ENCODE assay signal across 37 cellular contexts in genomic region chr11:8309311-8309710, GRCh38. TPM values are rescaled to one million over a fixed set of nuclear protein-coding genes. Genes with fewer than 3 reads are reported as not detected.
"Had no signal": no experiment of that assay in that cellular context is flagged by ENCODE, and none has a peak within 500 bp of the region (broad histone marks: within the 10 kb centered on the region; RNA-seq: fewer than 3 reads in every experiment).

No MANE protein-coding gene starts in this region.

- H3K4me1 Mint-ChIP-seq: activated B cell treated with CpG ODN at 0.5 μM for 24 hours; activated naive CD8-positive, alpha-beta T cell treated with anti-CD3 and anti-CD28 coated beads, Interleukin-2, amount 50 U/mL, for 24 hours had no signal

- H3K9me3 ChIP-seq: adrenal gland, colonic mucosa had no signal

- H3K9me3 Mint-ChIP-seq: activated naive CD8-positive, alpha-beta T cell treated with anti-CD3 and anti-CD28 coated beads, Interleukin-2, amount 50 U/mL, for 24 hours had no signal

- H3K4me1 ChIP-seq: adrenal gland, body of pancreas, colonic mucosa, esophagus squamous epithelium, gastroesophageal sphincter had no signal

- H3K27ac Mint-ChIP-seq: activated B cell treated with CpG ODN at 0.5 μM for 24 hours; activated naive CD8-positive, alpha-beta T cell; activated naive CD8-positive, alpha-beta T cell treated with anti-CD3 and anti-CD28 coated beads, Interleukin-2, amount 50 U/mL, for 24 hours; activated T-cell treated with anti-CD3 and anti-CD28 coated beads, Interleukin-2, amount 50 U/mL, for 24 hours; activated T-cell treated with anti-CD3 and anti-CD28 coated beads, Interleukin-2, amount 50 U/mL, for 72 hours; T-helper 17 cell; T-helper 2 cell treated with Interferon-gamma antibody and Interleukin-4, amounts not matched to agents 5 μg/mL and 100 μg/mL, for 36 hours had no signal

- H3K36me3 Mint-ChIP-seq: activated naive CD8-positive, alpha-beta T cell had no signal

- ATAC-seq: activated CD4-positive, CD25-positive, alpha-beta regulatory T cell treated with anti-CD3 and anti-CD28 coated beads, Interleukin-2, amount 50 U/mL, for 24 hours; activated naive CD8-positive, alpha-beta T cell treated with anti-CD3 and anti-CD28 coated beads, Interleukin-2, amount 50 U/mL, for 24 hours; gastroesophageal sphincter; T-helper 17 cell had no signal

- H3K27ac ChIP-seq: adrenal gland, body of pancreas, colonic mucosa, epithelial cell of prostate, esophagus squamous epithelium, gastroesophageal sphincter had no signal

- H3K36me3 ChIP-seq: adrenal gland, colonic mucosa, esophagus squamous epithelium, gastroesophageal sphincter, WERI-Rb-1 had no signal

- H3K4me3 Mint-ChIP-seq: activated B cell treated with CpG ODN at 0.5 μM for 24 hours; activated naive CD8-positive, alpha-beta T cell; activated naive CD8-positive, alpha-beta T cell treated with anti-CD3 and anti-CD28 coated beads, Interleukin-2, amount 50 U/mL, for 24 hours; activated T-cell treated with anti-CD3 and anti-CD28 coated beads, Interleukin-2, amount 50 U/mL, for 24 hours; activated T-cell treated with anti-CD3 and anti-CD28 coated beads, Interleukin-2, amount 50 U/mL, for 72 hours; T-helper 17 cell; T-helper 2 cell treated with Interferon-gamma antibody and Interleukin-4, amounts not matched to agents 5 μg/mL and 100 μg/mL, for 36 hours had no signal

- H3K4me3 ChIP-seq: adrenal gland, body of pancreas, colonic mucosa, esophagus squamous epithelium, gastroesophageal sphincter had no signal

- H3K27me3 Mint-ChIP-seq: activated naive CD8-positive, alpha-beta T cell; T-helper 17 cell had no signal

- DNase-seq: activated B cell treated with CpG ODN at 0.5 μM for 24 hours; activated CD4-positive, alpha-beta T cell treated with anti-CD3 and anti-CD28 coated beads for 48 hours; activated CD4-positive, alpha-beta T cell treated with anti-CD3 and anti-CD28 coated beads, Interleukin-2, amount 50 U/mL, for 1 hour; activated CD4-positive, alpha-beta T cell treated with anti-CD3 and anti-CD28 coated beads, Interleukin-2, amount 50 U/mL, for 48 hours; activated CD8-positive, alpha-beta memory T cell treated with anti-CD3 and anti-CD28 coated beads, Interleukin-2, amount 50 U/mL, for 48 hours; activated effector memory CD4-positive, alpha-beta T cell treated with Interleukin-2 at 50 U/mL for 16 hours; activated gamma-delta T cell treated with Interleukin-2 at 50 U/mL for 16 hours; activated naive CD4-positive, alpha-beta T cell treated with anti-CD3 and anti-CD28 coated beads, Interleukin-2, amount 50 U/mL, for 16 hours; activated naive CD4-positive, alpha-beta T cell treated with Interleukin-2 at 50 U/mL for 16 hours; activated naive CD8-positive, alpha-beta T cell treated with anti-CD3 and anti-CD28 coated beads, Interleukin-2, amount 50 U/mL, for 24 hours; activated T-cell treated with anti-CD3 and anti-CD28 coated beads for 4 hours; activated T-cell treated with anti-CD3 and anti-CD28 coated beads, Interleukin-2, amount 50 U/mL, for 24 hours; activated T-cell treated with anti-CD3 and anti-CD28 coated beads, Interleukin-2, amount 50 U/mL, for 72 hours; adrenal gland; amygdala; central memory CD4-positive, alpha-beta T cell; cerebellar nuclear complex; colonic mucosa; effector CD8-positive, alpha-beta T cell; esophagus squamous epithelium; foreskin melanocyte; T-helper 1 cell; T-helper 17 cell; T1000 had no signal

- FAIRE-seq: endometrium, endothelial cell of umbilical vein had no signal

RNA-seq across cellular contexts. Expression of gene LMO1, which starts 45.6 kb away (rescaled TPM):
- total RNA-seq: activated B cell treated with CpG ODN at 0.5 μM for 24 hours, aorta, colonic mucosa, dermis microvascular lymphatic vessel endothelial cell, endothelial cell of umbilical vein, esophagus squamous epithelium, fibroblast of lung, fibroblast of villous mesenchyme, gastroesophageal sphincter, T-helper 17 cell had no signal
- polyA plus RNA-seq: aorta, endothelial cell of umbilical vein, fibroblast of lung had no signal
